Comparison of ENCODE assay signal across 17 cellular contexts in the genomic region with DNA sequence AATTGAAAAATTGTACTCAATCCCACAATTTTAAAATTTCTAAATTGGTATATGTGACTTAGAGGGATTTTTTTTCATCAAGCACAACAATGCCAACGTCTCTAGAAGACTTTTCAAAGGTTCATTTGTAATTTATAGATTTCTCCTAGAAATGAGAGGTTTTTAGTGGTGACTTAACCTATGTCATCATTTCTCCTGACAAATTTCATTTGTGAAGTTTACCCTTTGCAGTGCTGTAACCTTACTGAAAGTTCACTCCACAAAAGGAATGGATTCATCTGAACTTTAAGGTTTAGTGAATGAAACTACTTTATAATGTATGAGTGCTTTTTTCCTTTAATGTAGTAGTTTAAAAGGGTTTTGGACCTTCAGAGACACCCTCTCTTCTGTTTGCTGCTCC. TPM values are rescaled to one million over a fixed set of nuclear protein-coding genes. Genes with fewer than 3 reads are reported as not detected.
"Had no signal": no experiment of that assay in that cellular context is flagged by ENCODE, and none has a peak within 500 bp of the region (broad histone marks: within the 10 kb centered on the region; RNA-seq: fewer than 3 reads in every experiment).

No MANE protein-coding gene starts in this region.

- ATAC-seq: effector memory CD8-positive, alpha-beta T cell; left ventricle myocardium superior had no signal

- DNase-seq: activated B cell treated with CpG ODN at 0.5 μM for 24 hours; activated CD4-positive, alpha-beta T cell treated with anti-CD3 and anti-CD28 coated beads for 48 hours; activated CD8-positive, alpha-beta memory T cell treated with anti-CD3 and anti-CD28 coated beads, Interleukin-2, amount 50 U/mL, for 4 hours; activated T-cell treated with anti-CD3 and anti-CD28 coated beads, Interleukin-2, amount 50 U/mL, for 48 hours; anterior cingulate cortex; caudate nucleus; effector memory CD8-positive, alpha-beta T cell; immature natural killer cell; left ventricle myocardium superior; stimulated activated CD4-positive, alpha-beta T cell treated with anti-CD3 and anti-CD28 coated beads, Interleukin-2, amount 100 ng/mL, for 24 hours; stomach; T-helper 9 cell had no signal

- H3K36me3 ChIP-seq: prostate gland, right atrium auricular region, vagina had no signal

- H3K4me1 ChIP-seq: prostate gland had no signal

- H3K27ac Mint-ChIP-seq: activated B cell treated with CpG ODN at 0.5 μM for 24 hours, brain had no signal

- H3K9me3 Mint-ChIP-seq: activated B cell treated with CpG ODN at 0.5 μM for 24 hours; brain; effector memory CD8-positive, alpha-beta T cell; immature natural killer cell had no signal

- H3K4me3 ChIP-seq: prostate gland, right atrium auricular region, stomach, vagina had no signal

- H3K4me3 Mint-ChIP-seq: activated B cell treated with CpG ODN at 0.5 μM for 24 hours; brain; effector memory CD8-positive, alpha-beta T cell; immature natural killer cell had no signal

- H3K9me3 ChIP-seq: prostate gland, right atrium auricular region, stomach, vagina had no signal

- H3K27ac ChIP-seq: prostate gland, right atrium auricular region, stomach, vagina had no signal

- H3K27me3 Mint-ChIP-seq: activated B cell treated with CpG ODN at 0.5 μM for 24 hours; brain; effector memory CD8-positive, alpha-beta T cell had no signal

RNA-seq across cellular contexts. Expression of gene SLC16A4, which starts 35.5 kb away (rescaled TPM):
- total RNA-seq: mononuclear cell had no signal
